1 cellular context compared by ENCODE assay signal in the genomic region with DNA sequence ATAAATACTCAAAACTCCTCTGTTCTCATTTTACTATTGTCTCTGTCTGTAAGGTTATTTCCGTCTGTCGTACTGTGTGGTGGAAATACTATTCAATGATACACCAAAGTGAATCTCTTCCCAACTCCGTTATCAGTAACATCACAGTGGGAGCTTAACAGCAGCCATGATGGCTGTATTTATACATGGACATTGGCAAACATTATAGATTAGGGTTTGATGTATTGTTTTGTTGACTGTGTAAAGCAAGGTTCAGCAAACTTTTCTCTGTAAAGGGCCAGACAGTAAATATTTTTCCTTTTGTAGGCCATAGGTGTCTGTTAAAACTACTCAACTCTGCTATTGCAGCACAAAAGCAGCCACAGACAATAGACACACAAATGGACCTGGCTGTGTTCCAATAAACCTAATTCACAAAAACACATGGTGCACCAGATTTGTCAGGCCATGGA.
TF ChIP-seq lines count a peak whose summit lies in the region.

No MANE protein-coding gene starts in this region.

TF ChIP-seq in endothelial cell of umbilical vein, 7 proteins besides CTCF, POLR2A, EP300 and RAD21:
- TF ChIP-seq, protein P1, sequence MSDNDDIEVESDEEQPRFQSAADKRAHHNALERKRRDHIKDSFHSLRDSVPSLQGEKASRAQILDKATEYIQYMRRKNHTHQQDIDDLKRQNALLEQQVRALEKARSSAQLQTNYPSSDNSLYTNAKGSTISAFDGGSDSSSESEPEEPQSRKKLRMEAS (IDR thresholded peaks at IDR 0.05; ENCODE audit: insufficient read depth, insufficient read length), result no peak
- TF ChIP-seq FOS (IDR thresholded peaks at IDR 0.05; ENCODE audit: borderline replicate concordance, insufficient read depth, low read length) (no peak), POLR2AphosphoS5 (IDR thresholded peaks at IDR 0.05; ENCODE audit: insufficient read depth, low read depth, low read length) (no peak), MYC (IDR thresholded peaks at IDR 0.05; ENCODE audit: low read depth, low read length) (no peak), GATA2 (IDR thresholded peaks at IDR 0.05; ENCODE audit: insufficient read depth, insufficient read length, low read depth, low read length) (no peak), JUN (IDR thresholded peaks at IDR 0.05; ENCODE audit: borderline replicate concordance, insufficient read depth, insufficient read length, low read depth) (no peak), EZH2 (IDR thresholded peaks at IDR 0.05; ENCODE audit: borderline replicate concordance, low read depth, low read length, severe bottlenecking) (no peak)
